ENCODE assay signal across 22 cellular contexts in the genomic region with DNA sequence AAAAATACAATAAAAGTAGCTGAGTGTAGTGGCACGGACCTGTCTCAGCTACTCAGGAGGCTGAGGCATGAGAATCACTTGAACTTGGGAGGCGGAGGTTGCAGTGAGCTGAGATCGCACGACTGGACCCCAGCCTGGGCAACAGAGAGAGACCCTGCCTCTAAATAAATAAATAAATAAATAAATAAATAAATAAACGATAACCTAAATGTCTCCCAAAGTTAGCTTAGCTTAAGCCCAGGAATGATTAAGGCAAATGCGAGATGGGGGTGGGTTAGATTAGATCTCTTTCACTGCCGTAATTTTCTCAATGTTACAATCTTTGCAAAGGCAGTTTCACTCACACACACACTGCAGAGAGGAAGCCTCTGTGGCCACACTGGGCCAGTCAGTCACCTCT. TPM values are rescaled to one million over a fixed set of nuclear protein-coding genes. Genes with fewer than 3 reads are reported as not detected.
A peak's percentile ranks its signal among the peaks of the same experiment; 100 is the strongest.
DNase-seq lines count a peak whose midpoint lies in the region; ATAC-seq, FAIRE-seq and TF ChIP-seq lines count a peak whose summit lies in the region.
"Had no signal": no experiment of that assay in that cellular context is flagged by ENCODE, and none has a peak within 500 bp of the region (broad histone marks: within the 10 kb centered on the region; RNA-seq: fewer than 3 reads in every experiment).

No MANE protein-coding gene starts in this region.

- H3K36me3 ChIP-seq in HEK293 (ENCODE audit: control insufficient read depth in 2 of 2, insufficient read depth in 1 of 2, low read length in 2 of 2) (no peaks in the 10 kb centered on the region), keratinocyte (ENCODE audit: control insufficient read depth in 2 of 2, extremely low read depth in 1 of 2, insufficient read depth in 2 of 2, low read length in 2 of 2) (no peaks in the 10 kb centered on the region), PC-3 (ENCODE audit: low read depth, low read length) (no peaks in the 10 kb centered on the region)
- H3K36me3 ChIP-seq: ascending aorta; BLaER1 treated with 17β-estradiol and CSF1 and Interleukin-3, amounts not matched to agents 10 nM and 100 nM; gastroesophageal sphincter; left lung had no signal

- CTCF ChIA-PET in A549 (lab: Yijun Ruan, JAX) (interaction anchor here (0.8 to 18.1 kb wide), 12 partner anchors 7 to 310 kb away, joined by 3 to 306 read pairs (median 4); a partner anchor contains a TSS), HEK293 (lab: Yijun Ruan, JAX) (interaction anchor here (0.7 to 1.4 kb wide), 7 partner anchors 9 to 553 kb away, joined by 3 to 5 read pairs (median 4); no protein-coding TSS in a partner anchor), PC-3 (lab: Charles Lee) (no interaction called here)

- H3K9me3 ChIP-seq in A549 = no peaks in the 10 kb centered on the region
- H3K9me3 ChIP-seq in HEK293 (ENCODE audit: control insufficient read depth, insufficient read depth, low read depth, low read length) = no peaks in the 10 kb centered on the region
- H3K9me3 ChIP-seq in keratinocyte (ENCODE audit: control insufficient read depth, low read depth, low read length) = no peaks in the 10 kb centered on the region
- H3K9me3 ChIP-seq in PC-3 (ENCODE audit: low read length) = no peaks in the 10 kb centered on the region
- H3K9me3 ChIP-seq: ascending aorta, Caco-2, gastroesophageal sphincter, left lung, SK-N-SH had no signal

- TF ChIP-seq CTCF in A549 (IDR thresholded peaks at IDR 0.05) = no peak
- no peak for TF ChIP-seq CTCF in HEK293 (tag by site-specific recombination; IDR thresholded peaks at IDR 0.05)
- no peak for TF ChIP-seq CTCF in keratinocyte (optimal IDR thresholded peaks at IDR 0.05 in 1 of 3, IDR thresholded peaks at IDR 0.05 in 1 of 3, conservative IDR thresholded peaks at IDR 0.05 in 1 of 3; ENCODE audit: extremely low read depth in 1 of 3, insufficient read depth in 2 of 3, low read length in 3 of 3)
- no peak for TF ChIP-seq CTCF in PC-3 (conservative IDR thresholded peaks at IDR 0.05; ENCODE audit: low read depth, low read length)

- H3K4me3 ChIP-seq in A549 (no peak overlapping the region), HEK293 (ENCODE audit: low read depth, low read length) (no peak overlapping the region), keratinocyte (ENCODE audit: control insufficient read depth in 2 of 3, extremely low read depth in 1 of 3, insufficient read depth in 2 of 3, low read depth in 1 of 3, low read length in 3 of 3) (no peak overlapping the region), PC-3 (ENCODE audit: low read length) (no peak overlapping the region)
- H3K4me3 ChIP-seq: ascending aorta; BLaER1 treated with 17β-estradiol and CSF1 and Interleukin-3, amounts not matched to agents 10 nM and 100 nM; gastroesophageal sphincter; left lung; skin epidermis had no signal

- DNase-seq in A549 (ENCODE audit: low read depth in 1 of 2, low spot score in 1 of 2) (no peak), keratinocyte (ENCODE audit: low read depth, low spot score) (no peak), NK-92 (lab: John Stamatoyannopoulos, UW; ENCODE audit: unreplicated experiment) (no peak), PC-3 (no peak), NCI-H69 (lab: John Stamatoyannopoulos, UW) (no peak)
- DNase-seq: activated CD8-positive, alpha-beta T cell treated with anti-CD3 and anti-CD28 coated beads, Interleukin-2, amount 10 ng/mL, durations not matched to agents 7 days and 5 days; activated effector memory CD4-positive, alpha-beta T cell treated with Interleukin-2 at 50 U/mL for 16 hours; caudate nucleus; DMS79; naive thymus-derived CD4-positive, alpha-beta T cell; retina; SK-N-SH had no signal

- H3K4me2 ChIP-seq in A549 (peak overlapping the region; percentile 52), keratinocyte (ENCODE audit: control insufficient read depth, extremely low read depth, insufficient read depth, low read depth, low read length) (no peak overlapping the region), PC-3 (ENCODE audit: low read length) (no peak overlapping the region)
- H3K4me2 ChIP-seq: SK-N-SH had no signal

- H3F3A ChIP-seq in PC-3 (ENCODE audit: low read length, unreplicated experiment) = no peaks in the 10 kb centered on the region

- no peak for TF ChIP-seq RAD21 in A549 (conservative IDR thresholded peaks at IDR 0.05 in 1 of 2, IDR thresholded peaks at IDR 0.05 in 1 of 2)

- H3K9ac ChIP-seq in keratinocyte (ENCODE audit: control insufficient read depth, extremely low read depth, insufficient read depth, low read length) (no peak overlapping the region), PC-3 (ENCODE audit: low read length) (no peak overlapping the region)
- H3K9ac ChIP-seq: BLaER1 treated with 17β-estradiol and CSF1 and Interleukin-3, amounts not matched to agents 10 nM and 100 nM; SK-N-SH had no signal

- TF ChIP-seq EP300 in A549 (IDR thresholded peaks at IDR 0.05) = no peak

- no peaks in the 10 kb centered on the region for H3K9me2 ChIP-seq in PC-3 (replicated peaks; ENCODE audit: low read length)
- H3K9me2 ChIP-seq: SK-N-SH had no signal

- dilution Hi-C loops in keratinocyte (cut with MboI; ENCODE audit: extremely low pct_ligation_motif_present, low sequenced_read_pairs) = no loop called here

- H4K20me1 ChIP-seq in keratinocyte (ENCODE audit: control insufficient read depth, extremely low read depth, insufficient read depth, low read length) (no peaks in the 10 kb centered on the region), PC-3 (ENCODE audit: low read length) (no peaks in the 10 kb centered on the region)
- H4K20me1 ChIP-seq: BLaER1 treated with 17β-estradiol and CSF1 and Interleukin-3, amounts not matched to agents 10 nM and 100 nM had no signal

- no peak for TF ChIP-seq POLR2A in A549 (IDR thresholded peaks at IDR 0.05; ENCODE audit: low read length)

- H3K27me3 ChIP-seq in keratinocyte (ENCODE audit: control insufficient read depth, extremely low read depth, insufficient read depth, low read length) (no peaks in the 10 kb centered on the region), PC-3 (ENCODE audit: low read length) (no peaks in the 10 kb centered on the region)
- H3K27me3 ChIP-seq: ascending aorta; BLaER1 treated with 17β-estradiol and CSF1 and Interleukin-3, amounts not matched to agents 10 nM and 100 nM; gastroesophageal sphincter; left lung had no signal

- no TSS peak for BruUV-seq in PC-3 (replicated peaks; lab: Mats Ljungman, UMichigan)

- no peak for FAIRE-seq in A549 (lab: Jason Lieb, UNC)
- no peak for FAIRE-seq in keratinocyte (lab: Jason Lieb, UNC)
- FAIRE-seq: GM18507 had no signal

- H3K9me1 ChIP-seq in keratinocyte (ENCODE audit: control insufficient read depth, extremely low read depth, insufficient read depth, low read length) = no peaks in the 10 kb centered on the region

- intact Hi-C loops in PC-3 (cut with micrococcal nuclease) = no loop called here

- WGBS in A549 (ENCODE audit: missing lambda C conversion rate) = 87% methylated on average over 7 of the region's 7 CpGs

- ATAC-seq in A549 (peak in 1 of 2 experiments; percentile 11; a peak in 2 of 6 replicates), PC-3 (no peak), SK-N-SH treated with all-trans-retinoic acid at 6 μM for 48 hours (no peak)
- ATAC-seq: activated CD8-positive, alpha-beta T cell treated with anti-CD3 and anti-CD28 coated beads, Interleukin-2, amount 10 ng/mL, durations not matched to agents 7 days and 5 days; gastroesophageal sphincter; left lung; naive thymus-derived CD4-positive, alpha-beta T cell had no signal

- H3K4me1 ChIP-seq in A549 (peaks cover 20% of the 10 kb centered on the region), HEK293 (ENCODE audit: control insufficient read depth, insufficient read depth, low read length) (no peaks in the 10 kb centered on the region), keratinocyte (ENCODE audit: control insufficient read depth, extremely low read depth, insufficient read depth, low read length) (peaks cover 8% of the 10 kb centered on the region), PC-3 (ENCODE audit: insufficient read depth, low read length) (peaks cover 8% of the 10 kb centered on the region; the same call in 1 of the 2 replicates)
- H3K4me1 ChIP-seq: ascending aorta had no signal

- H3K79me2 ChIP-seq in keratinocyte (ENCODE audit: control insufficient read depth, insufficient read depth, low read length) (no peaks in the 10 kb centered on the region), PC-3 (ENCODE audit: low read length) (no peaks in the 10 kb centered on the region)

- H2AFZ ChIP-seq in keratinocyte (ENCODE audit: control insufficient read depth, low read length) (peak overlapping the region; percentile 23), PC-3 (ENCODE audit: low read length) (no peak overlapping the region)

- POLR2A ChIA-PET in A549 (lab: Yijun Ruan, JAX) (interaction anchor here (1.4 kb wide), 1 partner anchor 46 kb away, joined by 4 read pairs; no protein-coding TSS in a partner anchor), HEK293 (lab: Yijun Ruan, JAX) (interaction anchor here (1.4 kb wide), 1 partner anchor 12 kb away, joined by 3 read pairs; no protein-coding TSS in a partner anchor), PC-3 (lab: Charles Lee; ENCODE audit: unreplicated experiment) (no interaction called here)

- peak overlapping the region; percentile 54 to 66; a peak in 5 of 6 replicates for H3K27ac ChIP-seq in A549
- H3K27ac ChIP-seq in HEK293 (ENCODE audit: extremely low read depth, low read depth, low read length) = no peak overlapping the region
- H3K27ac ChIP-seq in angular gyrus (ENCODE audit: low read depth, low read length) = peak overlapping the region; percentile 63
- peak overlapping the region; percentile 39 for H3K27ac ChIP-seq in keratinocyte (ENCODE audit: control insufficient read depth, insufficient read depth, low read length)
- no peak overlapping the region for H3K27ac ChIP-seq in PC-3 (ENCODE audit: low read length)
- H3K27ac ChIP-seq: ascending aorta; BLaER1 treated with 17β-estradiol and CSF1 and Interleukin-3, amounts not matched to agents 10 nM and 100 nM; left lung had no signal

TF ChIP-seq in A549, 52 proteins besides CTCF, POLR2A, EP300 and RAD21 (continues in another document):
- TF ChIP-seq HOXB5 (CRISPR knock-in tag; IDR thresholded peaks at IDR 0.05) = no peak

TF ChIP-seq in SK-N-SH treated with all-trans-retinoic acid at 6 μM for 48 hours, 23 proteins besides CTCF, POLR2A, EP300 and RAD21 (continues in another document):
- TF ChIP-seq ZNF565 (CRISPR knock-in tag; conservative IDR thresholded peaks at IDR 0.05; ENCODE audit: low read depth) = no peak

RNA-seq across cellular contexts. Expression of a gene that starts 46.7 kb away (rescaled TPM):
- 107 and 111 TPM in 2 replicates for polyA plus RNA-seq in A549 (2011; rRNA removed)
- 81.8 and 97.0 TPM in 2 replicates for polyA plus RNA-seq in A549 (2012; cell fraction: cytosol; rRNA removed)
- polyA plus RNA-seq in A549 (2012; cell fraction: nucleus; rRNA removed) = 137 and 157 TPM in 2 replicates
- polyA plus RNA-seq in A549 (2017; fragmentation: RNase III; extraction: RNeasy Plus Mini Kit Qiagen cat#74134 plus additional on column Dnase treatment) = 41.1 to 50.7 TPM (median 46.0 TPM) in 3 replicates
- polyA minus RNA-seq in A549 (2011; rRNA and poly(A)+ RNA removed) = 31.2 and 45.5 TPM in 2 replicates
- polyA plus RNA-seq in keratinocyte = 70.2 to 141 TPM (median 135 TPM) in 3 replicates
- polyA plus RNA-seq in keratinocyte (2011; ENCODE audit: low read depth) = 120 TPM
- polyA plus RNA-seq in keratinocyte (2011; cell fraction: cytosol; rRNA removed) = 33.7 and 50.3 TPM in 2 replicates
- polyA plus RNA-seq in keratinocyte (2011; cell fraction: nucleus; rRNA removed) = 498 and 811 TPM in 2 replicates
- 37.7 and 91.6 TPM in 2 replicates for polyA plus RNA-seq in keratinocyte (2012; ENCODE audit: low replicate concordance)
- polyA minus RNA-seq in keratinocyte = 26.3 to 72.4 TPM (median 48.7 TPM) in 3 replicates
- 20.1 TPM for polyA minus RNA-seq in keratinocyte (2011; cell fraction: cytosol; rRNA and poly(A)+ RNA removed)
- 66.6 and 122 TPM in 2 replicates for polyA minus RNA-seq in keratinocyte (2011; cell fraction: nucleus; rRNA and poly(A)+ RNA removed)
- 32.0 and 35.1 TPM in 2 replicates for total RNA-seq in PC-3 (2014; rRNA removed)

Comparison
In these comparisons a context has a peak if more than half of its experiments do, and no peak if none do; other contexts are left out.
1. H3K27ac ChIP-seq: peak in A549 (2 of 2), angular gyrus (single experiment) and keratinocyte (single experiment); none in HEK293 (single experiment) and PC-3 (single experiment).